8 cellular contexts compared by ENCODE assay signal in genomic region chr1:1351511-1352427, GRCh38. TPM values are rescaled to one million over a fixed set of nuclear protein-coding genes. Genes with fewer than 3 reads are reported as not detected.
DNase-seq lines count a peak whose midpoint lies in the region; ATAC-seq and TF ChIP-seq lines count a peak whose summit lies in the region.
"Had no signal": no experiment of that assay in that cellular context is flagged by ENCODE, and none has a peak within 500 bp of the region (broad histone marks: within the 10 kb centered on the region; RNA-seq: fewer than 3 reads in every experiment).

No MANE protein-coding gene starts in this region.

- H3K27me3 ChIP-seq in H9 (ENCODE audit: insufficient read depth, low read length), result peaks cover 4% of the 10 kb centered on the region; the same call in 1 of the 2 replicates
- H3K27me3 ChIP-seq in right cardiac atrium (ENCODE audit: control insufficient read depth, insufficient read depth), result no peaks in the 10 kb centered on the region
- H3K27me3 ChIP-seq in spleen (replicated peaks in 1 of 7), result peaks cover 4 to 55% (median 36%) of the 10 kb centered on the region in 7 donors

- intact Hi-C loops in activated T-helper 1 cell treated with anti-CD3 and anti-CD28 coated beads, Interleukin-12 subunit alpha, Interleukin-12 subunit beta, Interleukin-2, Interleukin-4 antibody, amounts not matched to agents 30 ng/mL and 10 ng/mL and 1 ng/mL, durations not matched to agents 14 hours and 24 hours and 36 hours (cut with micrococcal nuclease), result no loop called here
- intact Hi-C loops in right cardiac atrium (cut with DNase I), result no loop called here
- intact Hi-C loops in spleen (cut with DNase I; ENCODE audit: low total_unique reads), result no loop called here

- no peak overlapping the region for H2BK120ac ChIP-seq in H9 (ENCODE audit: low read depth, low read length, poor library complexity, severe bottlenecking)

- no peak overlapping the region for H2BK20ac ChIP-seq in H9 (ENCODE audit: low read depth, low read length, poor library complexity, severe bottlenecking)

- ATAC-seq in right cardiac atrium (peak; percentile 17 to 55), HG02885 (IDR thresholded peaks at IDR 0.05; ENCODE audit: poor library complexity, unreplicated experiment) (no peak)

- no peak overlapping the region for H3K4ac ChIP-seq in H9 (ENCODE audit: low read depth, low read length)

- H3T11ph ChIP-seq in H9 (ENCODE audit: low read length), result no peak overlapping the region

- H3K27ac Mint-ChIP-seq in H9, result peak overlapping the region in 1 of 3 experiments; percentile 81; a peak in 1 of 7 replicates
- H3K27ac Mint-ChIP-seq in activated T-helper 1 cell treated with anti-CD3 and anti-CD28 coated beads, Interleukin-12 subunit alpha, Interleukin-12 subunit beta, Interleukin-2, Interleukin-4 antibody, amounts not matched to agents 30 ng/mL and 10 ng/mL and 1 ng/mL, durations not matched to agents 14 hours and 24 hours and 36 hours, result peak overlapping the region; percentile 84

- H2AFZ ChIP-seq in H9 (ENCODE audit: low read length), result no peak overlapping the region

- H3K79me2 ChIP-seq in H9 (ENCODE audit: insufficient read depth, low read length), result peaks cover 3% of the 10 kb centered on the region; the same call in 1 of the 2 replicates

- H3K36me3 Mint-ChIP-seq in H9 (ENCODE audit: insufficient read depth in 1 of 3, low read depth in 3 of 3), result peaks cover 0 to 8% (median 2%) of the 10 kb centered on the region in 3 experiments; a peak in 1 of 7 replicates
- H3K36me3 Mint-ChIP-seq in activated T-helper 1 cell treated with anti-CD3 and anti-CD28 coated beads, Interleukin-12 subunit alpha, Interleukin-12 subunit beta, Interleukin-2, Interleukin-4 antibody, amounts not matched to agents 30 ng/mL and 10 ng/mL and 1 ng/mL, durations not matched to agents 14 hours and 24 hours and 36 hours (ENCODE audit: low read depth), result no peaks in the 10 kb centered on the region

- H3K9me3 Mint-ChIP-seq in H9, result no peaks in the 10 kb centered on the region
- H3K9me3 Mint-ChIP-seq in activated T-helper 1 cell treated with anti-CD3 and anti-CD28 coated beads, Interleukin-12 subunit alpha, Interleukin-12 subunit beta, Interleukin-2, Interleukin-4 antibody, amounts not matched to agents 30 ng/mL and 10 ng/mL and 1 ng/mL, durations not matched to agents 14 hours and 24 hours and 36 hours, result no peaks in the 10 kb centered on the region

- peaks cover 10% of the 10 kb centered on the region for H3K79me1 ChIP-seq in H9 (ENCODE audit: insufficient read depth, low read depth, low read length, poor library complexity, severe bottlenecking)

- H3K56ac ChIP-seq in H9 (ENCODE audit: insufficient read length, low read depth, low read length), result no peak overlapping the region

- no peak for TF ChIP-seq CTCF in H9 (conservative IDR thresholded peaks at IDR 0.05)
- no peak for TF ChIP-seq CTCF in spleen (IDR thresholded peaks at IDR 0.05 in 8 of 11, conservative IDR thresholded peaks at IDR 0.05 in 3 of 11)

- H3K18ac ChIP-seq in H9 (ENCODE audit: insufficient read length, low read depth, low read length), result no peak overlapping the region

- H2BK12ac ChIP-seq in H9 (ENCODE audit: insufficient read length, low read depth, low read length), result no peak overlapping the region

- no peak overlapping the region for H2BK5ac ChIP-seq in H9 (ENCODE audit: insufficient read length, low read length)

- H3K27me3 Mint-ChIP-seq in H9 (ENCODE audit: low read depth), result peaks cover 27% of the 10 kb centered on the region
- peaks cover 22% of the 10 kb centered on the region for H3K27me3 Mint-ChIP-seq in activated T-helper 1 cell treated with anti-CD3 and anti-CD28 coated beads, Interleukin-12 subunit alpha, Interleukin-12 subunit beta, Interleukin-2, Interleukin-4 antibody, amounts not matched to agents 30 ng/mL and 10 ng/mL and 1 ng/mL, durations not matched to agents 14 hours and 24 hours and 36 hours (ENCODE audit: insufficient read depth)

- H2BK15ac ChIP-seq in H9 (ENCODE audit: low read depth, low read length), result no peak overlapping the region

- H3K9me3 ChIP-seq in H9 (ENCODE audit: control insufficient read depth, low read depth, low read length), result no peaks in the 10 kb centered on the region
- no peaks in the 10 kb centered on the region for H3K9me3 ChIP-seq in right cardiac atrium (ENCODE audit: control insufficient read depth, low read length)
- no peaks in the 10 kb centered on the region for H3K9me3 ChIP-seq in spleen

- peak overlapping the region; percentile 25 for H3K4me2 ChIP-seq in H9 (ENCODE audit: insufficient read depth, insufficient read length, low read length)

- no peak overlapping the region for H3K23ac ChIP-seq in H9 (ENCODE audit: insufficient read length, low read depth, low read length)

- peaks cover 15% of the 10 kb centered on the region for H3K23me2 ChIP-seq in H9 (ENCODE audit: insufficient read length, low read depth, low read length, poor library complexity, severe bottlenecking)

- DNase-seq in H9, result no peak
- DNase-seq in activated T-helper 1 cell treated with anti-CD3 and anti-CD28 coated beads, Interleukin-12 subunit alpha, Interleukin-12 subunit beta, Interleukin-2, Interleukin-4 antibody, amounts not matched to agents 30 ng/mL and 10 ng/mL and 1 ng/mL, durations not matched to agents 14 hours and 24 hours and 36 hours (ENCODE audit: low spot score), result no peak
- peak; percentile 71 to 87 (median 87) for DNase-seq in right cardiac atrium
- DNase-seq in spleen, result no peak
- DNase-seq in glomerular visceral epithelial cell (ENCODE audit: extremely low spot score), result no peak
- no peak for DNase-seq in kidney glomerular epithelial cell (lab: John Stamatoyannopoulos, UW)
- DNase-seq: NCI-H510A had no signal

- peak overlapping the region; percentile 52 to 70 for H3K4me3 Mint-ChIP-seq in H9
- peak overlapping the region; percentile 72 for H3K4me3 Mint-ChIP-seq in activated T-helper 1 cell treated with anti-CD3 and anti-CD28 coated beads, Interleukin-12 subunit alpha, Interleukin-12 subunit beta, Interleukin-2, Interleukin-4 antibody, amounts not matched to agents 30 ng/mL and 10 ng/mL and 1 ng/mL, durations not matched to agents 14 hours and 24 hours and 36 hours

- no peak overlapping the region for H2AK5ac ChIP-seq in H9 (ENCODE audit: insufficient read length, low read length)

- no peak overlapping the region for H3K27ac ChIP-seq in H9 (ENCODE audit: insufficient read length, low read depth, low read length)
- no peak overlapping the region for H3K27ac ChIP-seq in right cardiac atrium (ENCODE audit: low read length)
- peak overlapping the region in 7 of 8 donors; percentile 14 to 57 (median 40) for H3K27ac ChIP-seq in spleen

- no peak overlapping the region for H3K4me3 ChIP-seq in right cardiac atrium (ENCODE audit: low read length)
- peak overlapping the region in 1 of 8 donors; percentile 35 for H3K4me3 ChIP-seq in spleen

- H3K9ac ChIP-seq in H9 (ENCODE audit: extremely low read depth, insufficient read length, low read length), result no peak overlapping the region

- H3K4me1 Mint-ChIP-seq in H9, result peaks cover 22 to 38% of the 10 kb centered on the region in 2 experiments
- H3K4me1 Mint-ChIP-seq in activated T-helper 1 cell treated with anti-CD3 and anti-CD28 coated beads, Interleukin-12 subunit alpha, Interleukin-12 subunit beta, Interleukin-2, Interleukin-4 antibody, amounts not matched to agents 30 ng/mL and 10 ng/mL and 1 ng/mL, durations not matched to agents 14 hours and 24 hours and 36 hours (ENCODE audit: low read depth), result peaks cover 16% of the 10 kb centered on the region

- H4K5ac ChIP-seq in H9 (ENCODE audit: insufficient read length, low read depth, low read length), result no peak overlapping the region

- no peak overlapping the region for H4K91ac ChIP-seq in H9 (ENCODE audit: insufficient read length, low read depth, low read length)

- no peak overlapping the region for H4K8ac ChIP-seq in H9 (replicated peaks; ENCODE audit: insufficient read length, low read depth, low read length)

- no peak for TF ChIP-seq POLR2A in spleen (IDR thresholded peaks at IDR 0.05)

- no peaks in the 10 kb centered on the region; the same call in 1 of the 2 replicates for H3K4me1 ChIP-seq in H9 (ENCODE audit: insufficient read depth, low read length)
- H3K4me1 ChIP-seq in right cardiac atrium (ENCODE audit: control insufficient read depth, insufficient read depth, low read length), result peaks cover 2% of the 10 kb centered on the region
- H3K4me1 ChIP-seq in spleen, result peaks cover 12 to 74% (median 63%) of the 10 kb centered on the region in 6 donors

- H3K14ac ChIP-seq in H9 (ENCODE audit: insufficient read depth, low read length), result no peak overlapping the region

- no CpG with 5 or more reads among the region's 29 CpGs for WGBS in H9 (ENCODE audit: extremely low coverage, insufficient read length, low lambda C conversion rate)
- WGBS in right cardiac atrium, result 38% methylated on average over 29 of the region's 29 CpGs
- 71 to 80% (median 74%) methylated on average over 28 to 29 of the region's 29 CpGs for WGBS in spleen, 5 donors

- H3K36me3 ChIP-seq in spleen, result peaks cover 0 to 26% (median 0%) of the 10 kb centered on the region in 6 donors

- H4K20me1 ChIP-seq in H9 (ENCODE audit: control insufficient read depth, insufficient read depth, insufficient read length), result peaks cover 3% of the 10 kb centered on the region

RNA-seq across cellular contexts. Expression of gene DVL1, which starts 2.6 kb away (rescaled TPM):
- total RNA-seq in H9 (2021), result 66.5 and 71.0 TPM in 2 replicates
- 66.5 and 72.2 TPM in 2 replicates for total RNA-seq in activated T-helper 1 cell treated with anti-CD3 and anti-CD28 coated beads, Interleukin-12 subunit alpha, Interleukin-12 subunit beta, Interleukin-2, Interleukin-4 antibody, amounts not matched to agents 30 ng/mL and 10 ng/mL and 1 ng/mL, durations not matched to agents 14 hours and 24 hours and 36 hours
- total RNA-seq in right cardiac atrium, result 10 to 100 TPM; 64.4 to 87.4 (median 66.3) TPM
- 70.0 TPM for polyA plus RNA-seq in right cardiac atrium
- total RNA-seq in spleen, result 10 to 100 TPM; 34.4 to 59.1 (median 40.1) TPM
- 10 to 100 TPM; 18.1 to 57.3 (median 27.7) TPM for polyA plus RNA-seq in spleen

RNA-seq across cellular contexts. Expression of gene MXRA8, which starts 6.6 kb away (rescaled TPM):
- total RNA-seq in H9 (2021) (8.1 and 9.6 TPM in 2 replicates), right cardiac atrium (10 to 100 TPM; 21.9 to 38.8 (median 36.3) TPM), spleen (10 to 100 TPM; 25.9 to 71.7 (median 49.3) TPM)
- total RNA-seq in activated T-helper 1 cell treated with anti-CD3 and anti-CD28 coated beads, Interleukin-12 subunit alpha, Interleukin-12 subunit beta, Interleukin-2, Interleukin-4 antibody, amounts not matched to agents 30 ng/mL and 10 ng/mL and 1 ng/mL, durations not matched to agents 14 hours and 24 hours and 36 hours, result 0.18 and 0.20 TPM in 2 replicates
- polyA plus RNA-seq in right cardiac atrium (39.5 TPM), spleen (10 to 100 TPM; 37.9 to 57.5 (median 44.8) TPM)

RNA-seq across cellular contexts. Expression of gene TAS1R3, which starts 20.7 kb away (rescaled TPM):
- total RNA-seq in H9 (2021) (0.28 and 0.35 TPM in 2 replicates), right cardiac atrium (under 1 TPM; 0.33 to 0.51 (median 0.38) TPM), spleen (1 to 10 TPM in 6 of 7 donors, under 1 TPM in 1; 0.77 to 5.9 (median 3.0) TPM)
- total RNA-seq in activated T-helper 1 cell treated with anti-CD3 and anti-CD28 coated beads, Interleukin-12 subunit alpha, Interleukin-12 subunit beta, Interleukin-2, Interleukin-4 antibody, amounts not matched to agents 30 ng/mL and 10 ng/mL and 1 ng/mL, durations not matched to agents 14 hours and 24 hours and 36 hours, result 0.22 and 0.34 TPM in 2 replicates
- polyA plus RNA-seq in right cardiac atrium (0.66 TPM), spleen (1 to 10 TPM in 1 of 3 donors, under 1 TPM in 2; 0.23 to 1.6 (median 0.37) TPM)

RNA-seq across cellular contexts. Expression of gene AURKAIP1, which starts 23.2 kb away (rescaled TPM):
- total RNA-seq in H9 (2021) (196 and 209 TPM in 2 replicates), right cardiac atrium (100 to 1,000 TPM; 175 to 210 (median 188) TPM), spleen (10 to 100 TPM; 61.3 to 85.1 (median 71.7) TPM)
- total RNA-seq in activated T-helper 1 cell treated with anti-CD3 and anti-CD28 coated beads, Interleukin-12 subunit alpha, Interleukin-12 subunit beta, Interleukin-2, Interleukin-4 antibody, amounts not matched to agents 30 ng/mL and 10 ng/mL and 1 ng/mL, durations not matched to agents 14 hours and 24 hours and 36 hours, result 147 and 148 TPM in 2 replicates
- polyA plus RNA-seq in right cardiac atrium (331 TPM), spleen (100 to 1,000 TPM; 149 to 174 (median 151) TPM)

RNA-seq across cellular contexts. Expression of gene CPTP, which starts 27.2 kb away (rescaled TPM):
- total RNA-seq in H9 (2021) (14.0 and 15.0 TPM in 2 replicates), right cardiac atrium (10 to 100 TPM; 24.0 to 29.0 (median 27.0) TPM), spleen (10 to 100 TPM; 16.9 to 42.1 (median 29.1) TPM)
- total RNA-seq in activated T-helper 1 cell treated with anti-CD3 and anti-CD28 coated beads, Interleukin-12 subunit alpha, Interleukin-12 subunit beta, Interleukin-2, Interleukin-4 antibody, amounts not matched to agents 30 ng/mL and 10 ng/mL and 1 ng/mL, durations not matched to agents 14 hours and 24 hours and 36 hours, result 13.6 and 14.6 TPM in 2 replicates
- polyA plus RNA-seq in right cardiac atrium (53.9 TPM), spleen (10 to 100 TPM in 2 of 3 donors, 1 to 10 TPM in 1; 7.5 to 24.9 (median 10.4) TPM)

Comparison
In these comparisons a context has a peak if more than half of its experiments do, and no peak if none do; other contexts are left out.
1. DNase-seq: peak in right cardiac atrium (3 of 3); none in H9 (single experiment), activated T-helper 1 cell treated with anti-CD3 and anti-CD28 coated beads, Interleukin-12 subunit alpha, Interleukin-12 subunit beta, Interleukin-2, Interleukin-4 antibody, amounts not matched to agents 30 ng/mL and 10 ng/mL and 1 ng/mL, durations not matched to agents 14 hours and 24 hours and 36 hours (single experiment), spleen (single experiment), glomerular visceral epithelial cell (single experiment) and kidney glomerular epithelial cell (single experiment).
2. H3K27ac ChIP-seq: peak in spleen (7 of 8); none in H9 (single experiment) and right cardiac atrium (single experiment).